Comparison of ENCODE assay signal across 8 cellular contexts in genomic region chr4:49287893-49288292, GRCh38.
DNase-seq lines count a peak whose midpoint lies in the region; ATAC-seq, FAIRE-seq and TF ChIP-seq lines count a peak whose summit lies in the region.
"Not testable (repeated sequence)": the region's sequence is repeated elsewhere in the genome, so short reads cannot be mapped to it uniquely, and the experiment has no call there.

No MANE protein-coding gene starts in this region.

- not testable (repeated sequence) for H3K4me3 ChIP-seq in neural progenitor cell

- CTCF ChIA-PET in activated CD8-positive, alpha-beta memory T cell treated with anti-CD3 and anti-CD28 coated beads, Interleukin-2, amount 10 ng/mL, durations not matched to agents 7 days and 5 days (lab: Charles Lee) = not testable (repeated sequence)

- H3K4me2 ChIP-seq in neural progenitor cell = not testable (repeated sequence)

- H3K4me1 Mint-ChIP-seq in activated CD8-positive, alpha-beta memory T cell treated with anti-CD3 and anti-CD28 coated beads, Interleukin-2, amount 10 ng/mL, durations not matched to agents 7 days and 5 days; endothelial cell (ENCODE audit: unreplicated experiment); neural progenitor cell: not testable (repeated sequence)

- not testable (repeated sequence) for H4K20me1 ChIP-seq in neural progenitor cell (ENCODE audit: low read depth)

- H3K27me3 Mint-ChIP-seq in activated CD8-positive, alpha-beta memory T cell treated with anti-CD3 and anti-CD28 coated beads, Interleukin-2, amount 10 ng/mL, durations not matched to agents 7 days and 5 days; endothelial cell (ENCODE audit: unreplicated experiment): not testable (repeated sequence)
- peaks cover 12% of the 10 kb centered on the region for H3K27me3 Mint-ChIP-seq in neural progenitor cell (ENCODE audit: insufficient read depth, low read depth)

- peaks cover 15% of the 10 kb centered on the region for H3K9me3 ChIP-seq in neural progenitor cell (ENCODE audit: low read depth)

- not testable (repeated sequence) for H3K79me2 ChIP-seq in neural progenitor cell (ENCODE audit: low read depth)

- H3K4me1 ChIP-seq in neural progenitor cell = not testable (repeated sequence)

- not testable (repeated sequence) for H3K27me3 ChIP-seq in neural progenitor cell

- not testable (repeated sequence) for H3K27ac Mint-ChIP-seq in activated CD8-positive, alpha-beta memory T cell treated with anti-CD3 and anti-CD28 coated beads, Interleukin-2, amount 10 ng/mL, durations not matched to agents 7 days and 5 days; endothelial cell (ENCODE audit: unreplicated experiment); neural progenitor cell

- TF ChIP-seq CTCF in GM20000 (IDR thresholded peaks at IDR 0.05; ENCODE audit: extremely low read depth, missing control alignments); endothelial cell (IDR thresholded peaks at IDR 0.05; ENCODE audit: unreplicated experiment); neural progenitor cell (IDR thresholded peaks at IDR 0.05): not testable (repeated sequence)

- H3K9me3 Mint-ChIP-seq in activated CD8-positive, alpha-beta memory T cell treated with anti-CD3 and anti-CD28 coated beads, Interleukin-2, amount 10 ng/mL, durations not matched to agents 7 days and 5 days (ENCODE audit: low read depth) = peaks cover 13% of the 10 kb centered on the region
- H3K9me3 Mint-ChIP-seq in endothelial cell (ENCODE audit: unreplicated experiment) (peaks cover 28% of the 10 kb centered on the region), neural progenitor cell (peaks cover 26% of the 10 kb centered on the region)

- DNase-seq in COLO829 (ENCODE audit: low spot score) (peak; percentile 89), GM20000 (ENCODE audit: low spot score) (peak; percentile 47), NCI-H226 (peak; percentile 1), endothelial cell (ENCODE audit: low spot score) (peak; percentile 12), islet precursor cell (peak; percentile 54), neural progenitor cell (ENCODE audit: low spot score) (peak; percentile 3), urothelium cell line (ENCODE audit: low spot score) (peak; percentile 51)
- DNase-seq in activated CD8-positive, alpha-beta memory T cell treated with anti-CD3 and anti-CD28 coated beads, Interleukin-2, amount 10 ng/mL, durations not matched to agents 7 days and 5 days = peak; percentile 46

- not testable (repeated sequence) for FAIRE-seq in urothelium cell line (lab: Jason Lieb, UNC)

- not testable (repeated sequence) for H2AFZ ChIP-seq in neural progenitor cell (replicated peaks)

- not testable (repeated sequence) for H3K36me3 Mint-ChIP-seq in activated CD8-positive, alpha-beta memory T cell treated with anti-CD3 and anti-CD28 coated beads, Interleukin-2, amount 10 ng/mL, durations not matched to agents 7 days and 5 days; neural progenitor cell
- H3K36me3 Mint-ChIP-seq in endothelial cell (ENCODE audit: low read depth, unreplicated experiment) = peaks cover 12% of the 10 kb centered on the region

- H3F3A ChIP-seq in neural progenitor cell (ENCODE audit: low read depth) = not testable (repeated sequence)

- H3K27ac ChIP-seq in neural progenitor cell = not testable (repeated sequence)

- not testable (repeated sequence) for H3K36me3 ChIP-seq in neural progenitor cell

- ATAC-seq in activated CD8-positive, alpha-beta memory T cell treated with anti-CD3 and anti-CD28 coated beads, Interleukin-2, amount 10 ng/mL, durations not matched to agents 7 days and 5 days = not testable (repeated sequence)

- H3K9ac ChIP-seq in neural progenitor cell = not testable (repeated sequence)

- not testable (repeated sequence) for H3K4me3 Mint-ChIP-seq in activated CD8-positive, alpha-beta memory T cell treated with anti-CD3 and anti-CD28 coated beads, Interleukin-2, amount 10 ng/mL, durations not matched to agents 7 days and 5 days; endothelial cell (ENCODE audit: unreplicated experiment)
- H3K4me3 Mint-ChIP-seq in neural progenitor cell = peak overlapping the region; percentile 19

Comparison
In these comparisons a context has a peak if more than half of its experiments do, and no peak if none do; other contexts are left out.
1. DNase-seq: peak in every context shown above with its lines; median percentile 89 in COLO829; 54 in islet precursor cell; 51 in urothelium cell line; 47 in GM20000; 46 in activated CD8-positive, alpha-beta memory T cell treated with anti-CD3 and anti-CD28 coated beads, Interleukin-2, amount 10 ng/mL, durations not matched to agents 7 days and 5 days; 12 in endothelial cell; 3 in neural progenitor cell; 1 in NCI-H226.